Comparison of ENCODE assay signal across 9 cellular contexts in the genomic region with DNA sequence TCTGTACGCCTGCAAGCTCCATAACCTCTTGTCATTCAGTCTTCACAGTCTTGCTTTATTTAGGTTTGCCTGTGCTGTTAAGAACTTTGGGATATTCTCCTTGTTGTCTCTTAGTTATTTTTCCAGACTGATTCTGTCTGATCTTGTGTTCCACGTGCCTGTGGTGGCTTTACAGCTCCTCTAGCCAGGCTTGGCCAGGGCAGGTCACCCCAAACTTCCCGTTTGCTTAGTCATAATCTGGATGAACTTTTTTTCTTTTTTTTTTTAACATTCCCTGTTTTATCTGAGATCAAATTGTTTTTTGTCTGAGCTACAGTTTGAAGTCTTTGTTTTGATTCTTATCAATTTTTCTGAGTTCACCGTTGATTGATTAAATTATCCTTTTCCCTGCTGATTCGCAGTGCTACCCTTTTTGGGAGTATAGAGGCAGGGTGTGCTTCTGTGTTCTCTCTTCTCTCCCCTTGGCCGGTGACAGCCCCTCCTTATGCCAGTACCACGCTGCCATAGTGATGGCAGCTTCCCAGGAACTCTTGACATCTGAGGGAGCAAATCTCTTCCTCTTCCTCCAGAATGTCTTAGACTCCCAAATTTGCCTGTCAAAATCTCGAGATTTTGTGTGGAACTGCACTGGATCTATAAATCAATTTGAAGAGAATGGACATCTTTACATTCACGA. TPM values are rescaled to one million over a fixed set of nuclear protein-coding genes. Genes with fewer than 3 reads are reported as not detected.
DNase-seq lines count a peak whose midpoint lies in the region; ATAC-seq and TF ChIP-seq lines count a peak whose summit lies in the region.
"Had no signal": no experiment of that assay in that cellular context is flagged by ENCODE, and none has a peak within 500 bp of the region (broad histone marks: within the 10 kb centered on the region; RNA-seq: fewer than 3 reads in every experiment).

No MANE protein-coding gene starts in this region.

- no peaks in the 10 kb centered on the region for H3K9me3 Mint-ChIP-seq in activated naive CD4-positive, alpha-beta T cell treated with anti-CD3 and anti-CD28 coated beads, Interleukin-2, amount 10 ng/mL, durations not matched to agents 7 days and 5 days
- no peaks in the 10 kb centered on the region for H3K9me3 Mint-ChIP-seq in activated CD8-positive, alpha-beta T cell treated with anti-CD3 and anti-CD28 coated beads, Interleukin-2, amount 10 ng/mL, durations not matched to agents 7 days and 5 days (ENCODE audit: insufficient read depth)

- peak overlapping the region; percentile 77 for H3K27ac Mint-ChIP-seq in activated naive CD4-positive, alpha-beta T cell treated with anti-CD3 and anti-CD28 coated beads, Interleukin-2, amount 10 ng/mL, durations not matched to agents 7 days and 5 days
- H3K27ac Mint-ChIP-seq in activated CD8-positive, alpha-beta T cell treated with anti-CD3 and anti-CD28 coated beads, Interleukin-2, amount 10 ng/mL, durations not matched to agents 7 days and 5 days = peak overlapping the region; percentile 83

- H3K4me3 ChIP-seq in upper lobe of right lung = peak overlapping the region; percentile 64

- no peaks in the 10 kb centered on the region for H3K9me3 ChIP-seq in upper lobe of right lung

- no peaks in the 10 kb centered on the region for H3K27me3 Mint-ChIP-seq in activated naive CD4-positive, alpha-beta T cell treated with anti-CD3 and anti-CD28 coated beads, Interleukin-2, amount 10 ng/mL, durations not matched to agents 7 days and 5 days
- no peaks in the 10 kb centered on the region for H3K27me3 Mint-ChIP-seq in activated CD8-positive, alpha-beta T cell treated with anti-CD3 and anti-CD28 coated beads, Interleukin-2, amount 10 ng/mL, durations not matched to agents 7 days and 5 days (ENCODE audit: low read depth)

- no peak for TF ChIP-seq CTCF in upper lobe of right lung (IDR thresholded peaks at IDR 0.05)

- H3K36me3 Mint-ChIP-seq in activated naive CD4-positive, alpha-beta T cell treated with anti-CD3 and anti-CD28 coated beads, Interleukin-2, amount 10 ng/mL, durations not matched to agents 7 days and 5 days = peaks cover 53% of the 10 kb centered on the region
- peaks cover 64% of the 10 kb centered on the region for H3K36me3 Mint-ChIP-seq in activated CD8-positive, alpha-beta T cell treated with anti-CD3 and anti-CD28 coated beads, Interleukin-2, amount 10 ng/mL, durations not matched to agents 7 days and 5 days (ENCODE audit: low read depth)

- peaks cover 57% of the 10 kb centered on the region for H3K4me1 ChIP-seq in upper lobe of right lung

- POLR2A ChIA-PET in activated CD8-positive, alpha-beta T cell treated with anti-CD3 and anti-CD28 coated beads, Interleukin-2, amount 10 ng/mL, durations not matched to agents 7 days and 5 days (lab: Charles Lee) = interaction anchor here (0.6 to 3.3 kb wide), 7 partner anchors 9 to 296 kb away, joined by 3 to 34 read pairs (median 4); partner anchors contain the start of genes SP110 and SP140L

- H3K4me1 Mint-ChIP-seq in activated naive CD4-positive, alpha-beta T cell treated with anti-CD3 and anti-CD28 coated beads, Interleukin-2, amount 10 ng/mL, durations not matched to agents 7 days and 5 days = peaks cover 75% of the 10 kb centered on the region
- peaks cover 67% of the 10 kb centered on the region for H3K4me1 Mint-ChIP-seq in activated CD8-positive, alpha-beta T cell treated with anti-CD3 and anti-CD28 coated beads, Interleukin-2, amount 10 ng/mL, durations not matched to agents 7 days and 5 days (ENCODE audit: low read depth)

- no peaks in the 10 kb centered on the region for H3K27me3 ChIP-seq in upper lobe of right lung

- intact Hi-C loops in left ventricle myocardium superior (cut with micrococcal nuclease) (no loop called here), upper lobe of right lung (cut with DNase I) (no loop called here)

- no peaks in the 10 kb centered on the region for H3K36me3 ChIP-seq in upper lobe of right lung

- ATAC-seq in activated CD8-positive, alpha-beta T cell treated with anti-CD3 and anti-CD28 coated beads, Interleukin-2, amount 10 ng/mL, durations not matched to agents 7 days and 5 days = no peak
- peak; percentile 72 for ATAC-seq in left ventricle myocardium superior
- no peak for ATAC-seq in upper lobe of right lung
- no peak for ATAC-seq in HG03521 (IDR thresholded peaks at IDR 0.05; ENCODE audit: unreplicated experiment)
- ATAC-seq in GM18907 (IDR thresholded peaks at IDR 0.05; ENCODE audit: unreplicated experiment) = no peak

- H3K27ac ChIP-seq in upper lobe of right lung = peak overlapping the region; percentile 94

- CTCF ChIA-PET in activated naive CD4-positive, alpha-beta T cell treated with anti-CD3 and anti-CD28 coated beads, Interleukin-2, amount 10 ng/mL, durations not matched to agents 7 days and 5 days (lab: Charles Lee) = interaction anchor here (1.1 to 1.2 kb wide), 2 partner anchors 8 to 194 kb away, joined by 3 to 4 read pairs; no protein-coding TSS in a partner anchor
- CTCF ChIA-PET in activated CD8-positive, alpha-beta T cell treated with anti-CD3 and anti-CD28 coated beads, Interleukin-2, amount 10 ng/mL, durations not matched to agents 7 days and 5 days (lab: Charles Lee) = interaction anchor here (1.2 to 1.8 kb wide), 4 partner anchors 11 to 410 kb away, joined by 3 to 6 read pairs (median 4); no protein-coding TSS in a partner anchor

- peak overlapping the region; percentile 88 for H3K4me3 Mint-ChIP-seq in activated naive CD4-positive, alpha-beta T cell treated with anti-CD3 and anti-CD28 coated beads, Interleukin-2, amount 10 ng/mL, durations not matched to agents 7 days and 5 days
- H3K4me3 Mint-ChIP-seq in activated CD8-positive, alpha-beta T cell treated with anti-CD3 and anti-CD28 coated beads, Interleukin-2, amount 10 ng/mL, durations not matched to agents 7 days and 5 days = peak overlapping the region; percentile 87

- DNase-seq in activated naive CD4-positive, alpha-beta T cell treated with anti-CD3 and anti-CD28 coated beads, Interleukin-2, amount 10 ng/mL, durations not matched to agents 7 days and 5 days = no peak
- DNase-seq in activated naive CD4-positive, alpha-beta T cell (lab: John Stamatoyannopoulos, UW) = no peak
- no peak for DNase-seq in activated CD8-positive, alpha-beta T cell treated with anti-CD3 and anti-CD28 coated beads, Interleukin-2, amount 10 ng/mL, durations not matched to agents 7 days and 5 days
- DNase-seq in left ventricle myocardium superior = peak; percentile 39
- DNase-seq in upper lobe of right lung = no peak
- DNase-seq in NCI-H345 (lab: John Stamatoyannopoulos, UW) = no peak
- DNase-seq: DMS153 had no signal

RNA-seq across cellular contexts. Expression of gene SP100, which starts 2.5 kb away (rescaled TPM):
- 100 to 1,000 TPM; 295 to 309 TPM for total RNA-seq in activated CD8-positive, alpha-beta T cell treated with anti-CD3 and anti-CD28 coated beads, Interleukin-2, amount 10 ng/mL, durations not matched to agents 7 days and 5 days
- total RNA-seq in left ventricle myocardium superior = 69.2 TPM
- 156 TPM for total RNA-seq in upper lobe of right lung
